Comparison of ENCODE assay signal across 22 cellular contexts in genomic region chr5:19258686-19259085, GRCh38.
A peak's percentile ranks its signal among the peaks of the same experiment; 100 is the strongest.
DNase-seq lines count a peak whose midpoint lies in the region; ATAC-seq and TF ChIP-seq lines count a peak whose summit lies in the region.
"Had no signal": no experiment of that assay in that cellular context is flagged by ENCODE, and none has a peak within 500 bp of the region (broad histone marks: within the 10 kb centered on the region; RNA-seq: fewer than 3 reads in every experiment).

No MANE protein-coding gene starts in this region.

- H3K36me3 ChIP-seq in OCI-LY7 (ENCODE audit: insufficient read depth, low read length) (peaks cover 50% of the 10 kb centered on the region), neural progenitor cell (no peaks in the 10 kb centered on the region)

- POLR2A ChIA-PET in OCI-LY7 (lab: Charles Lee): interaction anchor here (0.7 to 9.5 kb wide), 4 partner anchors 8 to 60 kb away, joined by 3 to 103 read pairs (median 4); no protein-coding TSS in a partner anchor

- H3K4me2 ChIP-seq in OCI-LY7 (ENCODE audit: low read length) (no peak overlapping the region), neural progenitor cell (no peak overlapping the region)
- H3K4me2 ChIP-seq: PC-9 had no signal

- peaks cover 40% of the 10 kb centered on the region; the same call in 1 of the 2 replicates for H3K9me3 ChIP-seq in OCI-LY7 (ENCODE audit: low read length)
- H3K9me3 ChIP-seq in neural progenitor cell (ENCODE audit: low read depth): no peaks in the 10 kb centered on the region

- no peak overlapping the region for H3K4me3 ChIP-seq in OCI-LY7 (ENCODE audit: low read depth, low read length, poor library complexity, severe bottlenecking)
- no peak overlapping the region for H3K4me3 ChIP-seq in neural progenitor cell
- H3K4me3 ChIP-seq: GM12878, PC-9 had no signal

- BruUV-seq in OCI-LY7 (replicated peaks; lab: Mats Ljungman, UMichigan): no TSS peak

- no peak for ATAC-seq in HG03442 (IDR thresholded peaks at IDR 0.05; ENCODE audit: unreplicated experiment)
- ATAC-seq: GM12878 had no signal

- DNase-seq in DMS53 (lab: John Stamatoyannopoulos, UW): peak; percentile 15
- DNase-seq in DMS53 treated with DMSO at 0.1 percent for 48 hours (lab: John Stamatoyannopoulos, UW; ENCODE audit: unreplicated experiment): no peak
- DNase-seq in H4 (ENCODE audit: low spot score): peak; percentile 47
- DNase-seq in OCI-LY7 (ENCODE audit: low spot score): no peak
- DNase-seq in neural progenitor cell (ENCODE audit: low spot score): no peak
- DNase-seq in superior temporal gyrus (ENCODE audit: extremely low spot score): no peak
- no peak for DNase-seq in activated naive CD4-positive, alpha-beta T cell (lab: John Stamatoyannopoulos, UW)
- DNase-seq: 8988T, COR-L47, DMS153, EL, GOT3, KBM-7, NCI-H1417, NCI-H187 treated with DMSO at 0.1 percent for 48 hours, NCI-H2171 treated with DMSO at 0.1 percent for 48 hours, NCI-H748 treated with DMSO at 0.1 percent for 48 hours, PC-9 had no signal

- TF ChIP-seq CTCF in OCI-LY7 (conservative IDR thresholded peaks at IDR 0.05; ENCODE audit: low read length) (no peak), neural progenitor cell (IDR thresholded peaks at IDR 0.05) (no peak)

- no peaks in the 10 kb centered on the region; the same call in 1 of the 2 replicates for H3K9me2 ChIP-seq in OCI-LY7 (ENCODE audit: insufficient read depth, low read length)

- peak overlapping the region; percentile 23; the same call in 1 of the 2 replicates for H2AFZ ChIP-seq in OCI-LY7 (ENCODE audit: low read length)
- H2AFZ ChIP-seq in neural progenitor cell (replicated peaks): peak overlapping the region; percentile 13
- H2AFZ ChIP-seq: PC-9 had no signal

- H3K79me2 ChIP-seq in OCI-LY7 (ENCODE audit: insufficient read depth, low read depth, low read length) (no peaks in the 10 kb centered on the region), neural progenitor cell (ENCODE audit: low read depth) (no peaks in the 10 kb centered on the region)

- peaks cover 45% of the 10 kb centered on the region for H3K4me1 ChIP-seq in OCI-LY7 (ENCODE audit: insufficient read depth, low read length, poor library complexity, severe bottlenecking)
- no peaks in the 10 kb centered on the region for H3K4me1 ChIP-seq in neural progenitor cell

- CTCF ChIA-PET in OCI-LY7 (lab: Charles Lee; ENCODE audit: unreplicated experiment): no interaction called here

- peaks cover 12% of the 10 kb centered on the region for H3K9me3 Mint-ChIP-seq in neural progenitor cell

- H4K20me1 ChIP-seq in OCI-LY7 (ENCODE audit: insufficient read depth, low read length) (no peaks in the 10 kb centered on the region), neural progenitor cell (ENCODE audit: low read depth) (no peaks in the 10 kb centered on the region)

- no peak overlapping the region for H3K27ac Mint-ChIP-seq in neural progenitor cell
- H3K27ac Mint-ChIP-seq: B cell had no signal

- intact Hi-C loops in OCI-LY7 (cut with micrococcal nuclease; ENCODE audit: unreplicated experiment): no loop called here

- H3K27me3 Mint-ChIP-seq in neural progenitor cell (ENCODE audit: insufficient read depth, low read depth): no peaks in the 10 kb centered on the region
- H3K27me3 Mint-ChIP-seq: B cell had no signal

- no peak overlapping the region for H3K9ac ChIP-seq in neural progenitor cell

- no peak overlapping the region for H3K27ac ChIP-seq in OCI-LY7 (ENCODE audit: low read depth, low read length, poor library complexity, severe bottlenecking)
- H3K27ac ChIP-seq in neural progenitor cell: no peak overlapping the region
- H3K27ac ChIP-seq: PC-9, RWPE1 had no signal

- no peaks in the 10 kb centered on the region for H3K36me3 Mint-ChIP-seq in neural progenitor cell

- no peaks in the 10 kb centered on the region for H3F3A ChIP-seq in neural progenitor cell (ENCODE audit: low read depth)

- H3K4me3 Mint-ChIP-seq in neural progenitor cell: no peak overlapping the region
- H3K4me3 Mint-ChIP-seq: B cell had no signal

- no peaks in the 10 kb centered on the region for H3K27me3 ChIP-seq in neural progenitor cell

- no peaks in the 10 kb centered on the region for H3K4me1 Mint-ChIP-seq in neural progenitor cell
- H3K4me1 Mint-ChIP-seq: B cell had no signal

Comparison
In these comparisons a context has a peak if more than half of its experiments do, and no peak if none do; other contexts are left out.
1. DNase-seq: peak in DMS53 (single experiment) and H4 (single experiment); none in DMS53 treated with DMSO at 0.1 percent for 48 hours (single experiment), OCI-LY7 (single experiment), neural progenitor cell (single experiment), superior temporal gyrus (single experiment) and activated naive CD4-positive, alpha-beta T cell (0 of 4).